8 cellular contexts compared by ENCODE assay signal in genomic region chr22:32411388-32411787, GRCh38. TPM values are rescaled to one million over a fixed set of nuclear protein-coding genes. Genes with fewer than 3 reads are reported as not detected.
DNase-seq lines count a peak whose midpoint lies in the region; ATAC-seq and TF ChIP-seq lines count a peak whose summit lies in the region.

No MANE protein-coding gene starts in this region.

- TF ChIP-seq EP300 in tibial nerve (IDR thresholded peaks at IDR 0.05) = no peak

- 1 to 4% methylated on average over 11 of the region's 11 CpGs for WGBS in tibial nerve, 2 donors

- intact Hi-C loops in breast epithelium (cut with DNase I; ENCODE audit: low total_unique reads) (no loop called here), lower lobe of right lung (cut with DNase I) (no loop called here)

- TF ChIP-seq POLR2A in breast epithelium (IDR thresholded peaks at IDR 0.05) (no peak), tibial nerve (IDR thresholded peaks at IDR 0.05) (no peak)

- peak overlapping the region; percentile 83 to 86 for H3K27ac ChIP-seq in breast epithelium
- H3K27ac ChIP-seq in lower lobe of right lung = peak overlapping the region; percentile 78
- peak overlapping the region in 3 of 4 donors; percentile 66 to 82 (median 80) for H3K27ac ChIP-seq in tibial nerve

- no peaks in the 10 kb centered on the region for H3K27me3 ChIP-seq in breast epithelium
- no peaks in the 10 kb centered on the region for H3K27me3 ChIP-seq in lower lobe of right lung (ENCODE audit: low read depth)
- no peaks in the 10 kb centered on the region for H3K27me3 ChIP-seq in tibial nerve

- H3K4me3 ChIP-seq in breast epithelium (peak overlapping the region; percentile 96 to 99 (median 97)), lower lobe of right lung (peak overlapping the region; percentile 94), tibial nerve (peak overlapping the region; percentile 64 to 84 (median 82))

- DNase-seq in DMS53 (lab: John Stamatoyannopoulos, UW) (peak; percentile 37), DMS53 treated with DMSO at 0.1 percent for 48 hours (lab: John Stamatoyannopoulos, UW; ENCODE audit: unreplicated experiment) (no peak), NAMALWA (ENCODE audit: low spot score) (peak; percentile 20), breast epithelium (ENCODE audit: low spot score in 2 of 2) (no peak), lower lobe of right lung (no peak), tibial nerve (ENCODE audit: low spot score in 2 of 2) (no peak), mesenteric fat pad (ENCODE audit: low spot score) (no peak)

- H3K9me3 ChIP-seq in breast epithelium (no peaks in the 10 kb centered on the region), lower lobe of right lung (no peaks in the 10 kb centered on the region), tibial nerve (no peaks in the 10 kb centered on the region)

- H3K36me3 ChIP-seq in breast epithelium (peaks cover 8% of the 10 kb centered on the region), lower lobe of right lung (peaks cover 28% of the 10 kb centered on the region), tibial nerve (peaks cover 0 to 29% (median 15%) of the 10 kb centered on the region in 3 donors)

- H3K4me1 ChIP-seq in breast epithelium = peaks cover 5 to 6% of the 10 kb centered on the region in 2 donors
- peaks cover 23% of the 10 kb centered on the region for H3K4me1 ChIP-seq in lower lobe of right lung
- peaks cover 0 to 40% (median 16%) of the 10 kb centered on the region in 4 donors for H3K4me1 ChIP-seq in tibial nerve

- TF ChIP-seq CTCF in breast epithelium (IDR thresholded peaks at IDR 0.05) (no peak), lower lobe of right lung (IDR thresholded peaks at IDR 0.05) (no peak), tibial nerve (IDR thresholded peaks at IDR 0.05) (no peak)

- peak; percentile 23 to 65 for ATAC-seq in lower lobe of right lung
- no peak for ATAC-seq in GM18519 (IDR thresholded peaks at IDR 0.05; ENCODE audit: low FRiP score, unreplicated experiment)

RNA-seq across cellular contexts. Expression of gene RTCB, which starts 0.7 kb away (rescaled TPM):
- 10 to 100 TPM; 75.4 to 84.6 (median 76.6) TPM for total RNA-seq in breast epithelium
- 58.2 TPM for total RNA-seq in lower lobe of right lung
- total RNA-seq in tibial nerve = 10 to 100 TPM; 43.2 to 72.5 (median 49.2) TPM
- 55.1 TPM for total RNA-seq in mesenteric fat pad

RNA-seq across cellular contexts. Expression of gene BPIFC, which starts 52.9 kb away (rescaled TPM):
- total RNA-seq in breast epithelium (not detected), lower lobe of right lung (not detected), tibial nerve (not detected), mesenteric fat pad (not detected)

RNA-seq across cellular contexts. Expression of gene RFPL3, which starts 53.7 kb away (rescaled TPM):
- total RNA-seq in breast epithelium (not detected), lower lobe of right lung (not detected), tibial nerve (not detected), mesenteric fat pad (not detected)

Comparison
In these comparisons a context has a peak if more than half of its experiments do, and no peak if none do; other contexts are left out.
1. DNase-seq: peak in DMS53 (single experiment) and NAMALWA (single experiment); none in DMS53 treated with DMSO at 0.1 percent for 48 hours (single experiment), breast epithelium (0 of 2), lower lobe of right lung (single experiment), tibial nerve (0 of 2) and mesenteric fat pad (single experiment).
2. Peak in every context shown above with its lines, with median percentiles within 50 percentile points of each other: H3K27ac ChIP-seq and H3K4me3 ChIP-seq.